In genomic region chr12:89355243-89356068, GRCh38 we compare ENCODE assay signal across 9 cellular contexts. TPM values are rescaled to one million over a fixed set of nuclear protein-coding genes. Genes with fewer than 3 reads are reported as not detected.
DNase-seq lines count a peak whose midpoint lies in the region; ATAC-seq and TF ChIP-seq lines count a peak whose summit lies in the region.
"Had no signal": no experiment of that assay in that cellular context is flagged by ENCODE, and none has a peak within 500 bp of the region (broad histone marks: within the 10 kb centered on the region; RNA-seq: fewer than 3 reads in every experiment).

No MANE protein-coding gene starts in this region.

- TF ChIP-seq CTCF in Calu3 (IDR thresholded peaks at IDR 0.05; ENCODE audit: unreplicated experiment), result no peak
- TF ChIP-seq CTCF in epithelial cell of proximal tubule (conservative IDR thresholded peaks at IDR 0.05; ENCODE audit: low read depth, low read length), result peak; percentile 33
- TF ChIP-seq CTCF in parathyroid adenoma (IDR thresholded peaks at IDR 0.05), result no peak

- H3K4me1 Mint-ChIP-seq in Calu3 (ENCODE audit: low read depth, unreplicated experiment), result peaks cover 33% of the 10 kb centered on the region

- intact Hi-C loops in Calu3 (cut with micrococcal nuclease; ENCODE audit: unreplicated experiment), result loop anchor here (1.0 to 5.0 kb wide), 4 partner anchors 20 to 428 kb away; no protein-coding TSS in a partner anchor

- no peaks in the 10 kb centered on the region for H3K27me3 ChIP-seq in parathyroid adenoma (ENCODE audit: control insufficient read depth, insufficient read depth, low read length)

- no peak overlapping the region for H3K9ac ChIP-seq in parathyroid adenoma

- no peak overlapping the region for H2AFZ ChIP-seq in parathyroid adenoma

- CTCF ChIA-PET in Calu3 (lab: Charles Lee), result interaction anchor here (0.7 to 0.8 kb wide), 2 partner anchors 31 to 38 kb away, joined by 3 read pairs; no protein-coding TSS in a partner anchor

- H3K4me3 ChIP-seq in epithelial cell of proximal tubule (ENCODE audit: low read depth, low read length), result peak overlapping the region; percentile 68
- H3K4me3 ChIP-seq in parathyroid adenoma (ENCODE audit: low read depth, low read length), result peak overlapping the region; percentile 88

- H3K4me2 ChIP-seq in parathyroid adenoma (ENCODE audit: low read length), result peak overlapping the region; percentile 98

- H3K9me3 ChIP-seq in parathyroid adenoma (ENCODE audit: control insufficient read depth, low read length), result no peaks in the 10 kb centered on the region

- H3K4me3 Mint-ChIP-seq in Calu3 (ENCODE audit: low read depth, unreplicated experiment), result peak overlapping the region; percentile 90

- peaks cover 37% of the 10 kb centered on the region for H3K79me2 ChIP-seq in parathyroid adenoma

- H3K27ac Mint-ChIP-seq in Calu3 (ENCODE audit: unreplicated experiment), result peak overlapping the region; percentile 97

- H3K27ac ChIP-seq in parathyroid adenoma, result peak overlapping the region; percentile 100

- ATAC-seq in HG02610 (IDR thresholded peaks at IDR 0.05; ENCODE audit: unreplicated experiment) (no peak), HG03521 (IDR thresholded peaks at IDR 0.05; ENCODE audit: unreplicated experiment) (no peak), HG02970 (IDR thresholded peaks at IDR 0.05; ENCODE audit: low FRiP score, unreplicated experiment) (no peak)
- ATAC-seq: left lobe of liver had no signal

- H3K9me3 Mint-ChIP-seq in Calu3 (ENCODE audit: low read depth, unreplicated experiment), result no peaks in the 10 kb centered on the region

- no TSS peak for BruUV-seq in Calu3 (replicated peaks; lab: Mats Ljungman, UMichigan)

- DNase-seq in Calu3 (no peak), RKO (ENCODE audit: low spot score) (peak; percentile 61), epithelial cell of proximal tubule (ENCODE audit: low read depth) (no peak), H4 (ENCODE audit: low spot score) (no peak)

- peaks cover 62% of the 10 kb centered on the region for H3K36me3 Mint-ChIP-seq in Calu3 (ENCODE audit: insufficient read depth, unreplicated experiment)

- no peaks in the 10 kb centered on the region for H3K36me3 ChIP-seq in parathyroid adenoma (ENCODE audit: control insufficient read depth, insufficient read depth, low read length)

- no peaks in the 10 kb centered on the region for H3K27me3 Mint-ChIP-seq in Calu3 (ENCODE audit: unreplicated experiment)

- peaks cover 16% of the 10 kb centered on the region for H3K4me1 ChIP-seq in parathyroid adenoma

RNA-seq across cellular contexts. Expression of gene DUSP6, which starts 3.2 kb away (rescaled TPM):
- total RNA-seq in Calu3 (2022) (108 TPM in 2 replicates), epithelial cell of proximal tubule (41.1 and 48.8 TPM in 2 replicates)
- 2.7 and 4.0 TPM in 2 replicates for total RNA-seq in H4 (2014; rRNA removed; shearing (Covaris generic))
